In genomic region chr15:65060641-65061397, GRCh38 we compare ENCODE assay signal across 1 cellular context.
TF ChIP-seq lines count a peak whose summit lies in the region.

No MANE protein-coding gene starts in this region.

TF ChIP-seq in GM23338, 12 proteins besides CTCF, POLR2A, EP300 and RAD21 (continued from another document):
- TF ChIP-seq ZNF462 (CRISPR knock-in tag; IDR thresholded peaks at IDR 0.05) (no peak), JUNB (IDR thresholded peaks at IDR 0.05; ENCODE audit: unreplicated experiment) (no peak), EZH2phosphoT487 (IDR thresholded peaks at IDR 0.05; ENCODE audit: unreplicated experiment) (no peak), ETS1 (IDR thresholded peaks at IDR 0.05) (no peak)
